In genomic region chr4:184357783-184358182, GRCh38 we compare ENCODE assay signal across 15 cellular contexts.
"Had no signal": no experiment of that assay in that cellular context is flagged by ENCODE, and none has a peak within 500 bp of the region (broad histone marks: within the 10 kb centered on the region; RNA-seq: fewer than 3 reads in every experiment).

No MANE protein-coding gene starts in this region.

- H3K36me3 ChIP-seq: brain microvascular endothelial cell, neural progenitor cell, pancreas, transverse colon had no signal

- H3K9me3 ChIP-seq: pancreas, transverse colon had no signal

- H3K4me3 Mint-ChIP-seq: activated B cell treated with CpG ODN at 0.5 μM for 24 hours; activated naive CD8-positive, alpha-beta T cell treated with anti-CD3 and anti-CD28 coated beads, Interleukin-2, amount 10 ng/mL, durations not matched to agents 7 days and 5 days; dendritic cell treated with granulocyte-macrophage colony-stimulating factor and Interleukin-4, amounts not matched to agents 40 ng/mL and 50 ng/mL, for 4 days; naive B cell; neural progenitor cell had no signal

- H3K9me3 Mint-ChIP-seq: neural progenitor cell had no signal

- DNase-seq: activated B cell treated with CpG ODN at 0.5 μM for 24 hours; activated CD4-positive, alpha-beta T cell treated with anti-CD3 and anti-CD28 coated beads for 48 hours; activated CD8-positive, alpha-beta memory T cell treated with anti-CD3 and anti-CD28 coated beads, Interleukin-2, amount 50 U/mL, for 48 hours; activated naive CD8-positive, alpha-beta T cell treated with anti-CD3 and anti-CD28 coated beads, Interleukin-2, amount 10 ng/mL, durations not matched to agents 7 days and 5 days; brain microvascular endothelial cell; effector memory CD4-positive, alpha-beta T cell; naive B cell; pancreas; stimulated activated CD4-positive, alpha-beta T cell treated with anti-CD3 and anti-CD28 coated beads, Interleukin-2, amount 100 ng/mL, for 48 hours; stimulated activated naive CD4-positive, alpha-beta T cell; T-helper 2 cell; transverse colon had no signal

- H3K27ac ChIP-seq: brain microvascular endothelial cell, neural progenitor cell, pancreas had no signal

- H3K27me3 Mint-ChIP-seq: activated B cell treated with CpG ODN at 0.5 μM for 24 hours; activated naive CD8-positive, alpha-beta T cell treated with anti-CD3 and anti-CD28 coated beads, Interleukin-2, amount 10 ng/mL, durations not matched to agents 7 days and 5 days; dendritic cell treated with granulocyte-macrophage colony-stimulating factor and Interleukin-4, amounts not matched to agents 40 ng/mL and 50 ng/mL, for 4 days; naive B cell had no signal

- H3K4me1 ChIP-seq: neural progenitor cell had no signal

- H3K36me3 Mint-ChIP-seq: neural progenitor cell had no signal

- H3K4me3 ChIP-seq: lung, neural progenitor cell, pancreas, transverse colon had no signal

- H3K27me3 ChIP-seq: brain microvascular endothelial cell, neural progenitor cell, pancreas, transverse colon had no signal

- H3K27ac Mint-ChIP-seq: activated B cell treated with CpG ODN at 0.5 μM for 24 hours; activated naive CD8-positive, alpha-beta T cell treated with anti-CD3 and anti-CD28 coated beads, Interleukin-2, amount 10 ng/mL, durations not matched to agents 7 days and 5 days; dendritic cell treated with granulocyte-macrophage colony-stimulating factor and Interleukin-4, amounts not matched to agents 40 ng/mL and 50 ng/mL, for 4 days; neural progenitor cell had no signal
